8 cellular contexts compared by ENCODE assay signal in genomic region chr10:102652170-102652926, GRCh38. TPM values are rescaled to one million over a fixed set of nuclear protein-coding genes. Genes with fewer than 3 reads are reported as not detected.
A peak's percentile ranks its signal among the peaks of the same experiment; 100 is the strongest.
DNase-seq lines count a peak whose midpoint lies in the region; ATAC-seq and TF ChIP-seq lines count a peak whose summit lies in the region.

No MANE protein-coding gene starts in this region.

- H3K4me3 Mint-ChIP-seq in activated CD4-positive, alpha-beta T cell treated with anti-CD3 and anti-CD28 coated beads, Interleukin-2, amount 10 ng/mL, durations not matched to agents 24 days and 14 days: peak overlapping the region; percentile 75
- peak overlapping the region; percentile 73 for H3K4me3 Mint-ChIP-seq in activated T-helper 1 cell treated with anti-CD3 and anti-CD28 coated beads, Interleukin-12 subunit alpha, Interleukin-12 subunit beta, Interleukin-2, Interleukin-4 antibody, amounts not matched to agents 30 ng/mL and 10 ng/mL and 1 ng/mL, durations not matched to agents 14 hours and 24 hours and 36 hours

- H3K27me3 ChIP-seq in spleen (replicated peaks in 1 of 7): no peaks in the 10 kb centered on the region

- peak overlapping the region; percentile 45 to 100 (median 98) for H3K27ac ChIP-seq in spleen

- H3K4me1 Mint-ChIP-seq in activated CD4-positive, alpha-beta T cell treated with anti-CD3 and anti-CD28 coated beads, Interleukin-2, amount 10 ng/mL, durations not matched to agents 24 days and 14 days: peaks cover 67% of the 10 kb centered on the region
- H3K4me1 Mint-ChIP-seq in activated T-helper 1 cell treated with anti-CD3 and anti-CD28 coated beads, Interleukin-12 subunit alpha, Interleukin-12 subunit beta, Interleukin-2, Interleukin-4 antibody, amounts not matched to agents 30 ng/mL and 10 ng/mL and 1 ng/mL, durations not matched to agents 14 hours and 24 hours and 36 hours (ENCODE audit: low read depth): peaks cover 63% of the 10 kb centered on the region

- intact Hi-C loops in activated CD4-positive, alpha-beta T cell treated with anti-CD3 and anti-CD28 coated beads, Interleukin-2, amount 10 ng/mL, durations not matched to agents 24 days and 14 days (cut with micrococcal nuclease): loop anchor here (1.0 kb wide), 1 partner anchor 9 kb away; no protein-coding TSS in a partner anchor
- intact Hi-C loops in activated T-helper 1 cell treated with anti-CD3 and anti-CD28 coated beads, Interleukin-12 subunit alpha, Interleukin-12 subunit beta, Interleukin-2, Interleukin-4 antibody, amounts not matched to agents 30 ng/mL and 10 ng/mL and 1 ng/mL, durations not matched to agents 14 hours and 24 hours and 36 hours (cut with micrococcal nuclease): loop anchor here (1.0 kb wide), 1 partner anchor 9 kb away; no protein-coding TSS in a partner anchor
- intact Hi-C loops in spleen (cut with DNase I; ENCODE audit: low total_unique reads): no loop called here

- H3K27ac Mint-ChIP-seq in activated CD4-positive, alpha-beta T cell treated with anti-CD3 and anti-CD28 coated beads, Interleukin-2, amount 10 ng/mL, durations not matched to agents 24 days and 14 days: peak overlapping the region; percentile 89
- H3K27ac Mint-ChIP-seq in activated T-helper 1 cell treated with anti-CD3 and anti-CD28 coated beads, Interleukin-12 subunit alpha, Interleukin-12 subunit beta, Interleukin-2, Interleukin-4 antibody, amounts not matched to agents 30 ng/mL and 10 ng/mL and 1 ng/mL, durations not matched to agents 14 hours and 24 hours and 36 hours: peak overlapping the region; percentile 85

- H3K36me3 ChIP-seq in spleen: peaks cover 3 to 82% (median 39%) of the 10 kb centered on the region in 6 donors

- no peaks in the 10 kb centered on the region for H3K27me3 Mint-ChIP-seq in activated CD4-positive, alpha-beta T cell treated with anti-CD3 and anti-CD28 coated beads, Interleukin-2, amount 10 ng/mL, durations not matched to agents 24 days and 14 days
- no peaks in the 10 kb centered on the region for H3K27me3 Mint-ChIP-seq in activated T-helper 1 cell treated with anti-CD3 and anti-CD28 coated beads, Interleukin-12 subunit alpha, Interleukin-12 subunit beta, Interleukin-2, Interleukin-4 antibody, amounts not matched to agents 30 ng/mL and 10 ng/mL and 1 ng/mL, durations not matched to agents 14 hours and 24 hours and 36 hours (ENCODE audit: insufficient read depth)

- TF ChIP-seq POLR2A in spleen (IDR thresholded peaks at IDR 0.05): no peak

- 55 to 64% (median 61%) methylated on average over 11 to 12 of the region's 12 CpGs for WGBS in spleen, 5 donors

- peaks cover 57 to 100% (median 82%) of the 10 kb centered on the region in 6 donors for H3K4me1 ChIP-seq in spleen

- TF ChIP-seq CTCF in spleen (IDR thresholded peaks at IDR 0.05 in 8 of 11, conservative IDR thresholded peaks at IDR 0.05 in 3 of 11): no peak

- peaks cover 49% of the 10 kb centered on the region for H3K36me3 Mint-ChIP-seq in activated CD4-positive, alpha-beta T cell treated with anti-CD3 and anti-CD28 coated beads, Interleukin-2, amount 10 ng/mL, durations not matched to agents 24 days and 14 days (ENCODE audit: low read depth)
- peaks cover 35% of the 10 kb centered on the region for H3K36me3 Mint-ChIP-seq in activated T-helper 1 cell treated with anti-CD3 and anti-CD28 coated beads, Interleukin-12 subunit alpha, Interleukin-12 subunit beta, Interleukin-2, Interleukin-4 antibody, amounts not matched to agents 30 ng/mL and 10 ng/mL and 1 ng/mL, durations not matched to agents 14 hours and 24 hours and 36 hours (ENCODE audit: low read depth)

- H3K4me3 ChIP-seq in spleen: peak overlapping the region in 1 of 8 donors; percentile 98

- H3K9me3 ChIP-seq in spleen: no peaks in the 10 kb centered on the region

- DNase-seq in activated CD4-positive, alpha-beta T cell treated with anti-CD3 and anti-CD28 coated beads, Interleukin-2, amount 10 ng/mL, durations not matched to agents 24 days and 14 days: peak; percentile 71
- DNase-seq in activated CD4-positive, alpha-beta T cell treated with anti-CD3 and anti-CD28 coated beads for 4 hours: no peak
- no peak for DNase-seq in activated T-helper 1 cell treated with anti-CD3 and anti-CD28 coated beads, Interleukin-12 subunit alpha, Interleukin-12 subunit beta, Interleukin-2, Interleukin-4 antibody, amounts not matched to agents 30 ng/mL and 10 ng/mL and 1 ng/mL, durations not matched to agents 14 hours and 24 hours and 36 hours (ENCODE audit: low spot score)
- no peak for DNase-seq in spleen
- DNase-seq in HPDE6-E6E7 (ENCODE audit: extremely low spot score): no peak
- no peak for DNase-seq in HuH-7.5 (ENCODE audit: low spot score)
- DNase-seq in NCI-H2029 treated with DMSO at 0.1 percent for 48 hours (lab: John Stamatoyannopoulos, UW): no peak

- peak; percentile 43 for ATAC-seq in HG02981 (IDR thresholded peaks at IDR 0.05; ENCODE audit: unreplicated experiment)

- H3K9me3 Mint-ChIP-seq in activated CD4-positive, alpha-beta T cell treated with anti-CD3 and anti-CD28 coated beads, Interleukin-2, amount 10 ng/mL, durations not matched to agents 24 days and 14 days: no peaks in the 10 kb centered on the region
- no peaks in the 10 kb centered on the region for H3K9me3 Mint-ChIP-seq in activated T-helper 1 cell treated with anti-CD3 and anti-CD28 coated beads, Interleukin-12 subunit alpha, Interleukin-12 subunit beta, Interleukin-2, Interleukin-4 antibody, amounts not matched to agents 30 ng/mL and 10 ng/mL and 1 ng/mL, durations not matched to agents 14 hours and 24 hours and 36 hours

RNA-seq across cellular contexts. Expression of gene TRIM8, which starts 8.1 kb away (rescaled TPM):
- total RNA-seq in activated CD4-positive, alpha-beta T cell treated with anti-CD3 and anti-CD28 coated beads, Interleukin-2, amount 10 ng/mL, durations not matched to agents 24 days and 14 days: 85.5 and 85.7 TPM in 2 replicates
- 108 and 111 TPM in 2 replicates for total RNA-seq in activated T-helper 1 cell treated with anti-CD3 and anti-CD28 coated beads, Interleukin-12 subunit alpha, Interleukin-12 subunit beta, Interleukin-2, Interleukin-4 antibody, amounts not matched to agents 30 ng/mL and 10 ng/mL and 1 ng/mL, durations not matched to agents 14 hours and 24 hours and 36 hours
- 100 to 1,000 TPM in 2 of 7 donors, 10 to 100 TPM in 5; 86.3 to 116 (median 94.9) TPM for total RNA-seq in spleen
- polyA plus RNA-seq in spleen: 10 to 100 TPM; 23.5 to 37.6 (median 27.0) TPM
